ENCODE assay signal across 1 cellular context in the genomic region with DNA sequence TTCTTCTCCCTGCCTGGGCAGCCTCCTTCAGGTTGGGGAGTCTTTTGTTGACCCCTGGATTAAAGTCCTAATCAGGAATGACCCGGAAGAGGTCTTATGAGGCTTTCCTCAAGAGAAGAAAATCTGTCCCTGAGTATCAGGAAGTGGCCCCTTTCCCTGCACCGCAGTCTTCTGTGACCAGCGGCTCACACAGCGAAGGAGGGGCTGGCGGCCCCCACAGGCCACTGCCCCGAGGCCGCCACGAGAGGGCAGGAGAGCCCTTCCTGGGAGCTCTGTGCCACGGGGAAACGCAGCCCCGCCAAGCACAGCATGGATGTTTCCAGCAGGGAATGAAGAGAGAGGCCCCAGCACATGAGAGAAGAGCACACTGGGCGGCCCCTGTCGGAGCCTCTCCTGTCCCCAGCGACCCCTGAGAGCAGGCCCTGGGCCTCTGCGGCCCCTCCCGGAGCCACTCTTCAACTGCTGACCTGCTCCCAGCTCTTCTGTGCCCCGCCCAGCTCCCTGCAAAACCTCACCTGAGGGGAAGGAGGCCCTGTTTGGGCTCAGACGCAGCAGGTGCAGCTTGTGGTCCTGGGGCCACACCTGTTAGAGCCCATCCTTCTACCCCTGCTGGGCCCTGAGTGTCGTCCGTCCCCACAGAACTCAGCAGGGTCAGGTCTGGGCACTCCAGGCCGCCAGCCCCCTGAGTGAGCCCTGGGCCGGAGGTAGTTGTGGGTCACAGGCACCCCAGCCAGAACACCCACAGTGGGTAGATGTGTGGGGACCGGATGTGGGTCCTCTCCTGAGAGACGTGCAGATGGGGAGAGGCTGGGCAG.
TF ChIP-seq lines count a peak whose summit lies in the region.

No MANE protein-coding gene starts in this region.

TF ChIP-seq in WTC11, 78 proteins besides CTCF, POLR2A, EP300 and RAD21 (continued from another document):
- TF ChIP-seq, protein P1, sequence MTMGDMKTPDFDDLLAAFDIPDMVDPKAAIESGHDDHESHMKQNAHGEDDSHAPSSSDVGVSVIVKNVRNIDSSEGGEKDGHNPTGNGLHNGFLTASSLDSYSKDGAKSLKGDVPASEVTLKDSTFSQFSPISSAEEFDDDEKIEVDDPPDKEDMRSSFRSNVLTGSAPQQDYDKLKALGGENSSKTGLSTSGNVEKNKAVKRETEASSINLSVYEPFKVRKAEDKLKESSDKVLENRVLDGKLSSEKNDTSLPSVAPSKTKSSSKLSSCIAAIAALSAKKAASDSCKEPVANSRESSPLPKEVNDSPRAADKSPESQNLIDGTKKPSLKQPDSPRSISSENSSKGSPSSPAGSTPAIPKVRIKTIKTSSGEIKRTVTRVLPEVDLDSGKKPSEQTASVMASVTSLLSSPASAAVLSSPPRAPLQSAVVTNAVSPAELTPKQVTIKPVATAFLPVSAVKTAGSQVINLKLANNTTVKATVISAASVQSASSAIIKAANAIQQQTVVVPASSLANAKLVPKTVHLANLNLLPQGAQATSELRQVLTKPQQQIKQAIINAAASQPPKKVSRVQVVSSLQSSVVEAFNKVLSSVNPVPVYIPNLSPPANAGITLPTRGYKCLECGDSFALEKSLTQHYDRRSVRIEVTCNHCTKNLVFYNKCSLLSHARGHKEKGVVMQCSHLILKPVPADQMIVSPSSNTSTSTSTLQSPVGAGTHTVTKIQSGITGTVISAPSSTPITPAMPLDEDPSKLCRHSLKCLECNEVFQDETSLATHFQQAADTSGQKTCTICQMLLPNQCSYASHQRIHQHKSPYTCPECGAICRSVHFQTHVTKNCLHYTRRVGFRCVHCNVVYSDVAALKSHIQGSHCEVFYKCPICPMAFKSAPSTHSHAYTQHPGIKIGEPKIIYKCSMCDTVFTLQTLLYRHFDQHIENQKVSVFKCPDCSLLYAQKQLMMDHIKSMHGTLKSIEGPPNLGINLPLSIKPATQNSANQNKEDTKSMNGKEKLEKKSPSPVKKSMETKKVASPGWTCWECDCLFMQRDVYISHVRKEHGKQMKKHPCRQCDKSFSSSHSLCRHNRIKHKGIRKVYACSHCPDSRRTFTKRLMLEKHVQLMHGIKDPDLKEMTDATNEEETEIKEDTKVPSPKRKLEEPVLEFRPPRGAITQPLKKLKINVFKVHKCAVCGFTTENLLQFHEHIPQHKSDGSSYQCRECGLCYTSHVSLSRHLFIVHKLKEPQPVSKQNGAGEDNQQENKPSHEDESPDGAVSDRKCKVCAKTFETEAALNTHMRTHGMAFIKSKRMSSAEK (CRISPR knock-in tag; IDR thresholded peaks at IDR 0.05; ENCODE audit: borderline replicate concordance): no peak
- TF ChIP-seq NR2C2 (CRISPR knock-in tag; IDR thresholded peaks at IDR 0.05): no peak
- TF ChIP-seq SOX15 (CRISPR knock-in tag; IDR thresholded peaks at IDR 0.05): no peak
- TF ChIP-seq NFYB (CRISPR knock-in tag; conservative IDR thresholded peaks at IDR 0.05; ENCODE audit: low read depth): no peak
- TF ChIP-seq RORB (CRISPR knock-in tag; IDR thresholded peaks at IDR 0.05): no peak
- no peak for TF ChIP-seq OVOL2 (CRISPR knock-in tag; IDR thresholded peaks at IDR 0.05; ENCODE audit: borderline replicate concordance)
- TF ChIP-seq, protein P2, sequence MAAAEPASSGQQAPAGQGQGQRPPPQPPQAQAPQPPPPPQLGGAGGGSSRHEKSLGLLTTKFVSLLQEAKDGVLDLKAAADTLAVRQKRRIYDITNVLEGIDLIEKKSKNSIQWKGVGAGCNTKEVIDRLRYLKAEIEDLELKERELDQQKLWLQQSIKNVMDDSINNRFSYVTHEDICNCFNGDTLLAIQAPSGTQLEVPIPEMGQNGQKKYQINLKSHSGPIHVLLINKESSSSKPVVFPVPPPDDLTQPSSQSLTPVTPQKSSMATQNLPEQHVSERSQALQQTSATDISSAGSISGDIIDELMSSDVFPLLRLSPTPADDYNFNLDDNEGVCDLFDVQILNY (CRISPR knock-in tag; IDR thresholded peaks at IDR 0.05): no peak
- no peak for TF ChIP-seq ZNF425 (CRISPR knock-in tag; conservative IDR thresholded peaks at IDR 0.05)
- TF ChIP-seq ZNF423 (CRISPR knock-in tag; IDR thresholded peaks at IDR 0.05): peak; percentile 62
- no peak for TF ChIP-seq FOXJ3 (CRISPR knock-in tag; IDR thresholded peaks at IDR 0.05; ENCODE audit: borderline replicate concordance)
- TF ChIP-seq ERG (CRISPR knock-in tag; IDR thresholded peaks at IDR 0.05): no peak
- no peak for TF ChIP-seq SMAD4 (CRISPR knock-in tag; IDR thresholded peaks at IDR 0.05)
- no peak; the same call in 1 of the 2 replicates for TF ChIP-seq FOXP1 (CRISPR knock-in tag; IDR thresholded peaks at IDR 0.05; ENCODE audit: borderline replicate concordance)
- TF ChIP-seq CREM (CRISPR knock-in tag; IDR thresholded peaks at IDR 0.05): 0 out of 2 replicates have a peak, but pooled peaks have one; percentile 19
- TF ChIP-seq, protein P3, sequence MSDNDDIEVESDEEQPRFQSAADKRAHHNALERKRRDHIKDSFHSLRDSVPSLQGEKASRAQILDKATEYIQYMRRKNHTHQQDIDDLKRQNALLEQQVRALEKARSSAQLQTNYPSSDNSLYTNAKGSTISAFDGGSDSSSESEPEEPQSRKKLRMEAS (CRISPR knock-in tag; IDR thresholded peaks at IDR 0.05): peak; percentile 60; the same call in 1 of the 2 replicates
- TF ChIP-seq RELA (CRISPR knock-in tag; IDR thresholded peaks at IDR 0.05; ENCODE audit: borderline replicate concordance): no peak
- TF ChIP-seq NR1H2 (CRISPR knock-in tag; IDR thresholded peaks at IDR 0.05): no peak
- no peak for TF ChIP-seq FOXP4 (CRISPR knock-in tag; IDR thresholded peaks at IDR 0.05)
- no peak for TF ChIP-seq ESRRA (CRISPR knock-in tag; IDR thresholded peaks at IDR 0.05; ENCODE audit: borderline replicate concordance)
- peak; percentile 64; the same call in 1 of the 2 replicates for TF ChIP-seq GABPB1 (CRISPR knock-in tag; IDR thresholded peaks at IDR 0.05)
- no peak for TF ChIP-seq ATF1 (CRISPR knock-in tag; IDR thresholded peaks at IDR 0.05)
- no peak for TF ChIP-seq ZBTB43 (CRISPR knock-in tag; IDR thresholded peaks at IDR 0.05)
- no peak for TF ChIP-seq EMX1 (CRISPR knock-in tag; IDR thresholded peaks at IDR 0.05)
- TF ChIP-seq IRF2 (CRISPR knock-in tag; IDR thresholded peaks at IDR 0.05; ENCODE audit: borderline replicate concordance, low read depth): no peak
- no peak for TF ChIP-seq ZSCAN18 (CRISPR knock-in tag; IDR thresholded peaks at IDR 0.05)
